Comparison of ENCODE assay signal across 21 cellular contexts in genomic region chr21:8998946-8999681, GRCh38.
"Had no signal": no experiment of that assay in that cellular context is flagged by ENCODE, and none has a peak within 500 bp of the region (broad histone marks: within the 10 kb centered on the region; RNA-seq: fewer than 3 reads in every experiment).

No MANE protein-coding gene starts in this region.

- H3K4me3 ChIP-seq: left lung had no signal

- H3K27ac ChIP-seq: left lung had no signal

- H3K27me3 Mint-ChIP-seq: activated CD8-positive, alpha-beta memory T cell treated with anti-CD3 and anti-CD28 coated beads, Interleukin-2, amount 10 ng/mL, durations not matched to agents 7 days and 5 days; brain; natural killer cell treated with Interleukin-12 subunit alpha and Interleukin-12 subunit beta and Interleukin-15 and Interleukin-18, amount 100 ng/mL, for 72 hours; progenitor cell of endocrine pancreas; T-helper 17 cell; type B pancreatic cell had no signal

- H3K36me3 Mint-ChIP-seq: activated CD8-positive, alpha-beta memory T cell treated with anti-CD3 and anti-CD28 coated beads, Interleukin-2, amount 10 ng/mL, durations not matched to agents 7 days and 5 days; brain; memory B cell; type B pancreatic cell had no signal

- H3K4me1 Mint-ChIP-seq: activated CD8-positive, alpha-beta memory T cell treated with anti-CD3 and anti-CD28 coated beads, Interleukin-2, amount 10 ng/mL, durations not matched to agents 7 days and 5 days; brain; memory B cell; T-helper 17 cell had no signal

- H3K4me3 Mint-ChIP-seq: activated CD8-positive, alpha-beta memory T cell treated with anti-CD3 and anti-CD28 coated beads, Interleukin-2, amount 10 ng/mL, durations not matched to agents 7 days and 5 days; activated T-cell treated with anti-CD3 and anti-CD28 coated beads, Interleukin-2, amount 50 U/mL, for 24 hours; brain; memory B cell; natural killer cell treated with Interleukin-12 subunit alpha and Interleukin-12 subunit beta and Interleukin-15 and Interleukin-18, amount 100 ng/mL, for 72 hours; T-helper 17 cell; type B pancreatic cell had no signal

- H3K36me3 ChIP-seq: left lung had no signal

- H3K27ac Mint-ChIP-seq: activated CD8-positive, alpha-beta memory T cell treated with anti-CD3 and anti-CD28 coated beads, Interleukin-2, amount 10 ng/mL, durations not matched to agents 7 days and 5 days; activated naive CD4-positive, alpha-beta T cell treated with anti-CD3 and anti-CD28 coated beads, Interleukin-2, amount 50 U/mL, for 72 hours; activated T-cell treated with anti-CD3 and anti-CD28 coated beads, Interleukin-2, amount 50 U/mL, for 24 hours; brain; memory B cell; natural killer cell treated with Interleukin-12 subunit alpha and Interleukin-12 subunit beta and Interleukin-15 and Interleukin-18, amount 100 ng/mL, for 72 hours; progenitor cell of endocrine pancreas; T-helper 17 cell; type B pancreatic cell had no signal

- H3K4me1 ChIP-seq: left lung had no signal

- ATAC-seq: activated CD4-positive, CD25-positive, alpha-beta regulatory T cell treated with anti-CD3 and anti-CD28 coated beads, Interleukin-2, amount 50 U/mL, for 24 hours; activated CD8-positive, alpha-beta memory T cell treated with anti-CD3 and anti-CD28 coated beads, Interleukin-2, amount 10 ng/mL, durations not matched to agents 7 days and 5 days; activated naive CD4-positive, alpha-beta T cell treated with anti-CD3 and anti-CD28 coated beads, Interleukin-2, amount 50 U/mL, for 72 hours; esophagus mucosa; left lung; natural killer cell treated with Interleukin-12 subunit alpha and Interleukin-12 subunit beta and Interleukin-15 and Interleukin-18, amount 100 ng/mL, for 72 hours; sciatic nerve; T-helper 17 cell had no signal

- DNase-seq: activated CD4-positive, alpha-beta T cell treated with anti-CD3 and anti-CD28 coated beads, Interleukin-2, amount 50 U/mL, for 48 hours; activated CD8-positive, alpha-beta memory T cell treated with anti-CD3 and anti-CD28 coated beads, Interleukin-2, amount 10 ng/mL, durations not matched to agents 7 days and 5 days; activated effector memory CD4-positive, alpha-beta T cell treated with anti-CD3 and anti-CD28 coated beads, Interleukin-2, amount 50 U/mL, for 16 hours; activated T-cell treated with anti-CD3 and anti-CD28 coated beads, Interleukin-2, amount 50 U/mL, for 24 hours; amniotic stem cell; dermis blood vessel endothelial cell; foreskin fibroblast; left lung; nucleus accumbens; stimulated activated CD4-positive, alpha-beta T cell treated with anti-CD3 and anti-CD28 coated beads, Interleukin-2, amount 100 ng/mL, for 24 hours; stimulated activated naive CD4-positive, alpha-beta T cell; T-helper 17 cell had no signal
